In genomic region chr22:23233746-23234408, GRCh38 we compare ENCODE assay signal across 1 cellular context.
TF ChIP-seq lines count a peak whose summit lies in the region.

No MANE protein-coding gene starts in this region.

TF ChIP-seq in GM12878, 131 proteins besides CTCF, POLR2A, EP300 and RAD21 (continued from another document):
- TF ChIP-seq, protein P1, sequence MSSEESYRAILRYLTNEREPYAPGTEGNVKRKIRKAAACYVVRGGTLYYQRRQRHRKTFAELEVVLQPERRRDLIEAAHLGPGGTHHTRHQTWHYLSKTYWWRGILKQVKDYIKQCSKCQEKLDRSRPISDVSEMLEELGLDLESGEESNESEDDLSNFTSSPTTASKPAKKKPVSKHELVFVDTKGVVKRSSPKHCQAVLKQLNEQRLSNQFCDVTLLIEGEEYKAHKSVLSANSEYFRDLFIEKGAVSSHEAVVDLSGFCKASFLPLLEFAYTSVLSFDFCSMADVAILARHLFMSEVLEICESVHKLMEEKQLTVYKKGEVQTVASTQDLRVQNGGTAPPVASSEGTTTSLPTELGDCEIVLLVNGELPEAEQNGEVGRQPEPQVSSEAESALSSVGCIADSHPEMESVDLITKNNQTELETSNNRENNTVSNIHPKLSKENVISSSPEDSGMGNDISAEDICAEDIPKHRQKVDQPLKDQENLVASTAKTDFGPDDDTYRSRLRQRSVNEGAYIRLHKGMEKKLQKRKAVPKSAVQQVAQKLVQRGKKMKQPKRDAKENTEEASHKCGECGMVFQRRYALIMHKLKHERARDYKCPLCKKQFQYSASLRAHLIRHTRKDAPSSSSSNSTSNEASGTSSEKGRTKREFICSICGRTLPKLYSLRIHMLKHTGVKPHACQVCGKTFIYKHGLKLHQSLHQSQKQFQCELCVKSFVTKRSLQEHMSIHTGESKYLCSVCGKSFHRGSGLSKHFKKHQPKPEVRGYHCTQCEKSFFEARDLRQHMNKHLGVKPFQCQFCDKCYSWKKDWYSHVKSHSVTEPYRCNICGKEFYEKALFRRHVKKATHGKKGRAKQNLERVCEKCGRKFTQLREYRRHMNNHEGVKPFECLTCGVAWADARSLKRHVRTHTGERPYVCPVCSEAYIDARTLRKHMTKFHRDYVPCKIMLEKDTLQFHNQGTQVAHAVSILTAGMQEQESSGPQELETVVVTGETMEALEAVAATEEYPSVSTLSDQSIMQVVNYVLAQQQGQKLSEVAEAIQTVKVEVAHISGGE (CRISPR knock-in tag; IDR thresholded peaks at IDR 0.05), result no peak
- TF ChIP-seq, protein P2, sequence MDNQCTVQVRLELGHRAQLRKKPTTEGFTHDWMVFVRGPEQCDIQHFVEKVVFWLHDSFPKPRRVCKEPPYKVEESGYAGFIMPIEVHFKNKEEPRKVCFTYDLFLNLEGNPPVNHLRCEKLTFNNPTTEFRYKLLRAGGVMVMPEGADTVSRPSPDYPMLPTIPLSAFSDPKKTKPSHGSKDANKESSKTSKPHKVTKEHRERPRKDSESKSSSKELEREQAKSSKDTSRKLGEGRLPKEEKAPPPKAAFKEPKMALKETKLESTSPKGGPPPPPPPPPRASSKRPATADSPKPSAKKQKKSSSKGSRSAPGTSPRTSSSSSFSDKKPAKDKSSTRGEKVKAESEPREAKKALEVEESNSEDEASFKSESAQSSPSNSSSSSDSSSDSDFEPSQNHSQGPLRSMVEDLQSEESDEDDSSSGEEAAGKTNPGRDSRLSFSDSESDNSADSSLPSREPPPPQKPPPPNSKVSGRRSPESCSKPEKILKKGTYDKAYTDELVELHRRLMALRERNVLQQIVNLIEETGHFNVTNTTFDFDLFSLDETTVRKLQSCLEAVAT (IDR thresholded peaks at IDR 0.05), result no peak
- no peak for TF ChIP-seq NR2C2 (IDR thresholded peaks at IDR 0.05; ENCODE audit: borderline replicate concordance, control insufficient read depth, insufficient read length, low read depth)
